ENCODE assay signal across 10 cellular contexts in genomic region chr19:33194527-33194883, GRCh38. TPM values are rescaled to one million over a fixed set of nuclear protein-coding genes. Genes with fewer than 3 reads are reported as not detected.
A peak's percentile ranks its signal among the peaks of the same experiment; 100 is the strongest.
DNase-seq lines count a peak whose midpoint lies in the region; ATAC-seq and TF ChIP-seq lines count a peak whose summit lies in the region.
"Had no signal": no experiment of that assay in that cellular context is flagged by ENCODE, and none has a peak within 500 bp of the region (broad histone marks: within the 10 kb centered on the region; RNA-seq: fewer than 3 reads in every experiment).

No MANE protein-coding gene starts in this region.

- DNase-seq in DMS53 (lab: John Stamatoyannopoulos, UW) (peak; percentile 73), DMS53 treated with DMSO at 0.1 percent for 48 hours (lab: John Stamatoyannopoulos, UW; ENCODE audit: unreplicated experiment) (no peak), astrocyte of the cerebellum (ENCODE audit: low read depth) (no peak), iris pigment epithelial cell (ENCODE audit: low read depth) (peak; percentile 17), suprapubic skin (ENCODE audit: low spot score in 2 of 2) (no peak)
- no peak for DNase-seq in activated CD4-positive, CD25-positive, alpha-beta regulatory T cell (lab: John Stamatoyannopoulos, UW)
- DNase-seq: activated CD8-positive, alpha-beta memory T cell treated with anti-CD3 and anti-CD28 coated beads, Interleukin-2, amount 10 ng/mL, durations not matched to agents 7 days and 5 days; MV-4-11 had no signal

- TF ChIP-seq POLR2A in suprapubic skin (IDR thresholded peaks at IDR 0.05): no peak

- ATAC-seq in HG03571 (IDR thresholded peaks at IDR 0.05; ENCODE audit: unreplicated experiment): no peak
- no peak for ATAC-seq in HG03025 (IDR thresholded peaks at IDR 0.05; ENCODE audit: low FRiP score, unreplicated experiment)
- ATAC-seq: activated CD8-positive, alpha-beta memory T cell treated with anti-CD3 and anti-CD28 coated beads, Interleukin-2, amount 10 ng/mL, durations not matched to agents 7 days and 5 days had no signal

- H3K36me3 ChIP-seq in suprapubic skin: no peaks in the 10 kb centered on the region

- H3K4me3 ChIP-seq in astrocyte of the cerebellum (ENCODE audit: low read depth, low read length) (peak overlapping the region; percentile 57), suprapubic skin (peak overlapping the region; percentile 82)

- H3K27ac ChIP-seq in suprapubic skin: peak overlapping the region; percentile 4

- TF ChIP-seq CTCF in astrocyte of the cerebellum (IDR thresholded peaks at IDR 0.05; ENCODE audit: low read depth, low read length, missing control alignments): no peak
- no peak for TF ChIP-seq CTCF in suprapubic skin (IDR thresholded peaks at IDR 0.05)

- no CpG with 5 or more reads among the region's 59 CpGs for WGBS in suprapubic skin

- H3K9me3 ChIP-seq in suprapubic skin: no peaks in the 10 kb centered on the region

- no peak for TF ChIP-seq EP300 in suprapubic skin (IDR thresholded peaks at IDR 0.05)

- in situ Hi-C loops in astrocyte of the cerebellum (cut with HindIII; ENCODE audit: low sequenced_read_pairs): no loop called here

- peaks cover 11% of the 10 kb centered on the region for H3K4me1 ChIP-seq in suprapubic skin

- H3K27me3 ChIP-seq in suprapubic skin: no peaks in the 10 kb centered on the region

RNA-seq across cellular contexts. Expression of gene LRP3, which starts 0.4 kb away (rescaled TPM):
- 10 to 100 TPM in 3 of 4 donors, 1 to 10 TPM in 1; 9.8 to 17.1 (median 14.0) TPM for total RNA-seq in suprapubic skin

RNA-seq across cellular contexts. Expression of gene SLC7A10, which starts 31.1 kb away (rescaled TPM):
- under 1 TPM in 2 of 4 donors, not detected in 2; 0.38 to 0.93 TPM for total RNA-seq in suprapubic skin
- total RNA-seq: activated CD8-positive, alpha-beta memory T cell treated with anti-CD3 and anti-CD28 coated beads, Interleukin-2, amount 10 ng/mL, durations not matched to agents 7 days and 5 days had no signal

Comparison
In these comparisons a context has a peak if more than half of its experiments do, and no peak if none do; other contexts are left out.
1. DNase-seq: peak in DMS53 (single experiment) and iris pigment epithelial cell (single experiment); none in DMS53 treated with DMSO at 0.1 percent for 48 hours (single experiment), astrocyte of the cerebellum (single experiment), suprapubic skin (0 of 2) and activated CD4-positive, CD25-positive, alpha-beta regulatory T cell (0 of 4).